In the genomic region with DNA sequence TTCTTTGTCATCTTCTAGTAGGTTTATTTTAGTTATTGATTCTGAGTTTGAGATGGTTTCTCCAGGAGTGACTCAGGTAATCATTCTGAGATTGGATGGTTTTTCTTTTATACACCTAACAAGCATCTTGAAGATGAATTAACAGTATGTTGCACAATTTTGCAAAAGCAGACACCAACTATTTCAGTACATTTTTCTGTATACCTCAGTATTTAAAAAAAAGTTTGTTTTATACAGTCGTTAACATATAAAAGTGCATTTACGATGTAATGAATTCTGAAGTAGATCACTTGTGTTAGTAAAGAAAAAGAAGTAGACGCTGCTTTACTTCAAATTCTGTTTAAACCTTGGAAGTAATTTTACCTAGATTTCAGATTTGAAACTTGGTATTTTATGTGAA, we compare ENCODE assay signal across 13 cellular contexts. TPM values are rescaled to one million over a fixed set of nuclear protein-coding genes. Genes with fewer than 3 reads are reported as not detected.
A peak's percentile ranks its signal among the peaks of the same experiment; 100 is the strongest.
DNase-seq lines count a peak whose midpoint lies in the region; ATAC-seq, FAIRE-seq and TF ChIP-seq lines count a peak whose summit lies in the region.
"Had no signal": no experiment of that assay in that cellular context is flagged by ENCODE, and none has a peak within 500 bp of the region (broad histone marks: within the 10 kb centered on the region; RNA-seq: fewer than 3 reads in every experiment).

No MANE protein-coding gene starts in this region.

- peak overlapping the region; percentile 90 for H3K4me3 ChIP-seq in iPS-20b (ENCODE audit: low read length)
- peak overlapping the region; percentile 94 for H3K4me3 ChIP-seq in thoracic aorta

- peak overlapping the region; percentile 87 for H3K4me3 Mint-ChIP-seq in activated T-cell treated with anti-CD3 and anti-CD28 coated beads, Interleukin-2, amount 50 U/mL, for 4 hours

- no peak overlapping the region for H3K27ac ChIP-seq in iPS-20b (ENCODE audit: low read length)
- H3K27ac ChIP-seq in thoracic aorta, result peak overlapping the region; percentile 54 to 98

- H3K36me3 Mint-ChIP-seq in activated T-cell treated with anti-CD3 and anti-CD28 coated beads, Interleukin-2, amount 50 U/mL, for 4 hours (ENCODE audit: insufficient read depth), result peaks cover 3% of the 10 kb centered on the region
- peaks cover 12 to 29% of the 10 kb centered on the region in 2 donors for H3K36me3 Mint-ChIP-seq in activated naive CD4-positive, alpha-beta T cell treated with anti-CD3 and anti-CD28 coated beads, Interleukin-2, amount 50 U/mL, for 72 hours

- H3K27me3 ChIP-seq in iPS-20b (ENCODE audit: insufficient read depth, low read length) (no peaks in the 10 kb centered on the region), thoracic aorta (replicated peaks; ENCODE audit: insufficient read depth) (no peaks in the 10 kb centered on the region)
- H3K27me3 ChIP-seq: ovary, SJSA1, thyroid gland had no signal

- FAIRE-seq in D721Med (lab: Jason Lieb, UNC), result no peak

- DNase-seq in activated T-cell treated with anti-CD3 and anti-CD28 coated beads, Interleukin-2, amount 50 U/mL, for 4 hours, result no peak
- no peak for DNase-seq in activated T-cell treated with anti-CD3 and anti-CD28 coated beads, Interleukin-2, amount 50 U/mL, for 48 hours
- no peak for DNase-seq in activated naive CD4-positive, alpha-beta T cell treated with anti-CD3 and anti-CD28 coated beads, Interleukin-2, amount 50 U/mL, for 72 hours (ENCODE audit: low spot score in 2 of 2)
- DNase-seq in thoracic aorta (ENCODE audit: low spot score), result no peak
- no peak for DNase-seq in D721Med (ENCODE audit: insufficient read length, low spot score)
- DNase-seq: KBM-7; ovary; stimulated activated CD4-positive, alpha-beta T cell treated with anti-CD3 and anti-CD28 coated beads, Interleukin-4, amount 100 ng/mL, for 4 hours; thyroid gland had no signal

- ATAC-seq in activated T-cell treated with anti-CD3 and anti-CD28 coated beads, Interleukin-2, amount 50 U/mL, for 4 hours, result no peak
- no peak for ATAC-seq in activated naive CD4-positive, alpha-beta T cell treated with anti-CD3 and anti-CD28 coated beads, Interleukin-2, amount 50 U/mL, for 72 hours
- ATAC-seq in thoracic aorta (ENCODE audit: insufficient number of reproducible peaks, low FRiP score, low read depth) (no peak), GM19351 (IDR thresholded peaks at IDR 0.05; ENCODE audit: unreplicated experiment) (no peak), GM21381 (IDR thresholded peaks at IDR 0.05; ENCODE audit: unreplicated experiment) (no peak)

- no peak overlapping the region for H3K9ac ChIP-seq in iPS-20b (ENCODE audit: low read depth, low read length)

- no peaks in the 10 kb centered on the region for H3K36me3 ChIP-seq in iPS-20b (ENCODE audit: insufficient read depth, low read depth, low read length)
- H3K36me3 ChIP-seq in thoracic aorta, result no peaks in the 10 kb centered on the region
- H3K36me3 ChIP-seq: ovary, thyroid gland had no signal

- no peaks in the 10 kb centered on the region for H3K9me3 Mint-ChIP-seq in activated T-cell treated with anti-CD3 and anti-CD28 coated beads, Interleukin-2, amount 50 U/mL, for 4 hours
- peaks cover 0 to 7% of the 10 kb centered on the region in 2 donors for H3K9me3 Mint-ChIP-seq in activated naive CD4-positive, alpha-beta T cell treated with anti-CD3 and anti-CD28 coated beads, Interleukin-2, amount 50 U/mL, for 72 hours

- H3K9me3 ChIP-seq in iPS-20b (ENCODE audit: insufficient read depth, low read depth, low read length) (no peaks in the 10 kb centered on the region), thoracic aorta (no peaks in the 10 kb centered on the region)
- H3K9me3 ChIP-seq: ovary, SJSA1, thyroid gland had no signal

- peak overlapping the region; percentile 95 for H3K27ac Mint-ChIP-seq in activated naive CD4-positive, alpha-beta T cell treated with anti-CD3 and anti-CD28 coated beads, Interleukin-2, amount 50 U/mL, for 72 hours

- no peak for TF ChIP-seq CTCF in thoracic aorta (IDR thresholded peaks at IDR 0.05)
- TF ChIP-seq CTCF in D721Med (IDR thresholded peaks at IDR 0.05; ENCODE audit: insufficient read depth, missing control alignments), result no peak

- no peaks in the 10 kb centered on the region for H3K27me3 Mint-ChIP-seq in activated T-cell treated with anti-CD3 and anti-CD28 coated beads, Interleukin-2, amount 50 U/mL, for 4 hours (ENCODE audit: low read depth)

- peaks cover 27% of the 10 kb centered on the region for H3K4me1 ChIP-seq in iPS-20b (ENCODE audit: insufficient read depth, low read length)
- peaks cover 45 to 65% of the 10 kb centered on the region in 2 donors for H3K4me1 ChIP-seq in thoracic aorta (ENCODE audit: control insufficient read depth in 1 of 2, low read depth in 2 of 2)

- H3K4me1 Mint-ChIP-seq in activated T-cell treated with anti-CD3 and anti-CD28 coated beads, Interleukin-2, amount 50 U/mL, for 4 hours (ENCODE audit: low read depth), result peaks cover 23% of the 10 kb centered on the region

RNA-seq across cellular contexts. Expression of gene VAPA, which starts 3.0 kb away (rescaled TPM):
- 100 to 1,000 TPM; 220 to 245 (median 229) TPM for total RNA-seq in activated T-cell treated with anti-CD3 and anti-CD28 coated beads, Interleukin-2, amount 50 U/mL, for 4 hours
- total RNA-seq in activated naive CD4-positive, alpha-beta T cell treated with anti-CD3 and anti-CD28 coated beads, Interleukin-2, amount 50 U/mL, for 72 hours, result 100 to 1,000 TPM; 162 to 201 TPM
- total RNA-seq in thoracic aorta, result 100 to 1,000 TPM; 171 to 195 TPM

RNA-seq across cellular contexts. Expression of gene TXNDC2, which starts 31.0 kb away (rescaled TPM):
- not detected for total RNA-seq in activated T-cell treated with anti-CD3 and anti-CD28 coated beads, Interleukin-2, amount 50 U/mL, for 4 hours
- not detected for total RNA-seq in activated naive CD4-positive, alpha-beta T cell treated with anti-CD3 and anti-CD28 coated beads, Interleukin-2, amount 50 U/mL, for 72 hours
- total RNA-seq in thoracic aorta, result 1 to 10 TPM in 1 of 2 donors, under 1 TPM in 1; 0.35 to 8.8 TPM
- total RNA-seq: thyroid gland had no signal
